19 cellular contexts compared by ENCODE assay signal in genomic region chr1:151936203-151936602, GRCh38. TPM values are rescaled to one million over a fixed set of nuclear protein-coding genes. Genes with fewer than 3 reads are reported as not detected.
DNase-seq lines count a peak whose midpoint lies in the region; ATAC-seq, FAIRE-seq and TF ChIP-seq lines count a peak whose summit lies in the region.
"Had no signal": no experiment of that assay in that cellular context is flagged by ENCODE, and none has a peak within 500 bp of the region (broad histone marks: within the 10 kb centered on the region; RNA-seq: fewer than 3 reads in every experiment).

No MANE protein-coding gene starts in this region.

- H3K27ac Mint-ChIP-seq in nephron progenitor cell: peak overlapping the region; percentile 18
- H3K27ac Mint-ChIP-seq: GM23338 had no signal

- H3K4me3 ChIP-seq in A549 (peak overlapping the region; percentile 20; the same call in 1 of the 3 replicates), fibroblast of villous mesenchyme (ENCODE audit: low read depth, low read length) (no peak overlapping the region), uterus (no peak overlapping the region), right atrium auricular region (no peak overlapping the region)
- H3K4me3 ChIP-seq: GM23338, SJCRH30 had no signal

- H3K36me3 Mint-ChIP-seq in nephron progenitor cell (ENCODE audit: low read depth): no peaks in the 10 kb centered on the region

- H3K27me3 ChIP-seq in uterus (no peaks in the 10 kb centered on the region), right atrium auricular region (no peaks in the 10 kb centered on the region)
- H3K27me3 ChIP-seq: SJCRH30 had no signal

- H3K4me1 Mint-ChIP-seq in nephron progenitor cell: peaks cover 34% of the 10 kb centered on the region

- TF ChIP-seq CTCF in A549 (IDR thresholded peaks at IDR 0.05): no peak
- no peak for TF ChIP-seq CTCF in fibroblast of villous mesenchyme (IDR thresholded peaks at IDR 0.05; ENCODE audit: insufficient read depth, low read depth, low read length)
- no peak for TF ChIP-seq CTCF in nephron progenitor cell (IDR thresholded peaks at IDR 0.05)
- no peak for TF ChIP-seq CTCF in uterus (IDR thresholded peaks at IDR 0.05)
- no peak for TF ChIP-seq CTCF in right atrium auricular region (IDR thresholded peaks at IDR 0.05)

- peak overlapping the region; percentile 7 for H3K4me3 Mint-ChIP-seq in nephron progenitor cell
- H3K4me3 Mint-ChIP-seq: GM23338 had no signal

- no peaks in the 10 kb centered on the region for H3K27me3 Mint-ChIP-seq in nephron progenitor cell (ENCODE audit: low read depth, poor library complexity)

- peaks cover 49% of the 10 kb centered on the region for H3K4me1 ChIP-seq in A549
- H3K4me1 ChIP-seq in uterus: no peaks in the 10 kb centered on the region
- peaks cover 0 to 17% of the 10 kb centered on the region in 2 donors for H3K4me1 ChIP-seq in right atrium auricular region

- intact Hi-C loops in uterus (cut with DNase I; ENCODE audit: low total_unique reads): loop anchor here (5.0 kb wide), 1 partner anchor 61 kb away; no protein-coding TSS in a partner anchor

- WGBS in A549 (ENCODE audit: missing lambda C conversion rate): 2% methylated on average over 1 of the region's 1 CpG

- no peak for TF ChIP-seq RAD21 in A549 (conservative IDR thresholded peaks at IDR 0.05 in 1 of 2, IDR thresholded peaks at IDR 0.05 in 1 of 2)

- TF ChIP-seq POLR2A in A549 (IDR thresholded peaks at IDR 0.05; ENCODE audit: low read length) (no peak), uterus (IDR thresholded peaks at IDR 0.05) (no peak)

- H3K9me3 ChIP-seq in A549 (no peaks in the 10 kb centered on the region), uterus (no peaks in the 10 kb centered on the region), right atrium auricular region (no peaks in the 10 kb centered on the region)
- H3K9me3 ChIP-seq: SJCRH30 had no signal

- no peaks in the 10 kb centered on the region for H3K9me3 Mint-ChIP-seq in nephron progenitor cell
- H3K9me3 Mint-ChIP-seq: GM23338 had no signal

- POLR2A ChIA-PET in A549 (lab: Yijun Ruan, JAX): interaction anchor here (0.9 to 1.4 kb wide), 2 partner anchors 9 to 27 kb away, joined by 3 to 4 read pairs; partner anchors contain the start of gene THEM4

- CTCF ChIA-PET in A549 (lab: Yijun Ruan, JAX): interaction anchor here (0.6 to 13.8 kb wide), 19 partner anchors 8 to 522 kb away, joined by 3 to 378 read pairs (median 5); partner anchors contain the start of genes S100A10 and S100A11

- no peak for FAIRE-seq in A549 (lab: Jason Lieb, UNC)
- FAIRE-seq: GM12892, HTR-8/SVneo had no signal

- H3K4me2 ChIP-seq in A549: peak overlapping the region; percentile 90
- H3K4me2 ChIP-seq: GM23338 had no signal

- no peak for DNase-seq in A549 (ENCODE audit: low read depth in 1 of 2, low spot score in 1 of 2)
- peak; percentile 44 for DNase-seq in LoVo (ENCODE audit: low spot score)
- DNase-seq in fibroblast of villous mesenchyme (ENCODE audit: low read depth): peak; percentile 42
- no peak for DNase-seq in nephron progenitor cell
- no peak for DNase-seq in 8988T
- DNase-seq in uterus: no peak
- no peak for DNase-seq in right atrium auricular region (ENCODE audit: low spot score)
- no peak for DNase-seq in GOT3 (lab: John Stamatoyannopoulos, UW)
- DNase-seq: C1 segment of cervical spinal cord; DMS 273 treated with DMSO at 0.1 percent for 48 hours; NCI-H1436; NCI-H2029; NCI-H2171; NCI-H446; NK-92 treated with Interleukin-12 subunit alpha and Interleukin-12 subunit beta, amount 100 ng/mL, for 24 hours; SJCRH30 had no signal

- H3K36me3 ChIP-seq in uterus (no peaks in the 10 kb centered on the region), right atrium auricular region (no peaks in the 10 kb centered on the region)
- H3K36me3 ChIP-seq: SJCRH30 had no signal

- peak overlapping the region; percentile 77 to 80 for H3K27ac ChIP-seq in A549
- no peak overlapping the region for H3K27ac ChIP-seq in uterus
- no peak overlapping the region for H3K27ac ChIP-seq in right atrium auricular region
- H3K27ac ChIP-seq: SJCRH30 had no signal

- no peak for TF ChIP-seq EP300 in A549 (IDR thresholded peaks at IDR 0.05)

- ATAC-seq in A549: no peak

TF ChIP-seq in A549, 52 proteins besides CTCF, POLR2A, EP300 and RAD21:
- TF ChIP-seq KDM5A (IDR thresholded peaks at IDR 0.05) (no peak), ZSCAN20 (CRISPR knock-in tag; IDR thresholded peaks at IDR 0.05) (0 out of 2 replicates have a peak, but pooled peaks have one; percentile 13)

RNA-seq across cellular contexts. Expression of gene THEM4, which starts 26.9 kb away (rescaled TPM):
- polyA plus RNA-seq in A549 (2011; rRNA removed) (28.1 and 32.3 TPM in 2 replicates), A549 (2017; fragmentation: RNase III; extraction: RNeasy Plus Mini Kit Qiagen cat#74134 plus additional on column Dnase treatment) (16.6 to 19.6 TPM (median 19.0 TPM) in 3 replicates)
- polyA plus RNA-seq in A549 (2012; cell fraction: cytosol; rRNA removed): 14.1 and 16.5 TPM in 2 replicates
- 6.7 and 12.5 TPM in 2 replicates for polyA plus RNA-seq in A549 (2012; cell fraction: nucleus; rRNA removed)
- polyA minus RNA-seq in A549 (2011; rRNA and poly(A)+ RNA removed): 11.6 and 15.6 TPM in 2 replicates
- total RNA-seq in fibroblast of villous mesenchyme (9.1 and 9.7 TPM in 2 replicates), uterus (10 to 100 TPM; 11.5 to 56.4 (median 18.3) TPM), right atrium auricular region (10 to 100 TPM; 18.5 to 23.1 TPM)

RNA-seq across cellular contexts. Expression of gene S100A10, which starts 57.5 kb away (rescaled TPM):
- 505 and 515 TPM in 2 replicates for polyA plus RNA-seq in A549 (2011; rRNA removed)
- polyA plus RNA-seq in A549 (2012; cell fraction: cytosol; rRNA removed): 323 and 344 TPM in 2 replicates
- polyA plus RNA-seq in A549 (2012; cell fraction: nucleus; rRNA removed): 72.0 and 86.0 TPM in 2 replicates
- polyA plus RNA-seq in A549 (2017; fragmentation: RNase III; extraction: RNeasy Plus Mini Kit Qiagen cat#74134 plus additional on column Dnase treatment): 2,059 to 2,476 TPM (median 2,077 TPM) in 3 replicates
- 228 and 259 TPM in 2 replicates for polyA minus RNA-seq in A549 (2011; rRNA and poly(A)+ RNA removed)
- 70.0 and 70.2 TPM in 2 replicates for total RNA-seq in fibroblast of villous mesenchyme
- 100 to 1,000 TPM in 1 of 4 donors, 10 to 100 TPM in 3; 21.8 to 189 (median 34.6) TPM for total RNA-seq in uterus
- 100 to 1,000 TPM in 1 of 2 donors, 10 to 100 TPM in 1; 75.2 to 116 TPM for total RNA-seq in right atrium auricular region

Comparison
In these comparisons a context has a peak if more than half of its experiments do, and no peak if none do; other contexts are left out.
1. DNase-seq: peak in LoVo (single experiment) and fibroblast of villous mesenchyme (single experiment); none in A549 (0 of 2), nephron progenitor cell (single experiment), 8988T (single experiment), uterus (0 of 2), right atrium auricular region (single experiment) and GOT3 (single experiment).
2. H3K27ac ChIP-seq: peak in A549 (2 of 2); none in uterus (0 of 2) and right atrium auricular region (0 of 2).